13 cellular contexts compared by ENCODE assay signal in genomic region chr2:27638023-27638637, GRCh38. TPM values are rescaled to one million over a fixed set of nuclear protein-coding genes. Genes with fewer than 3 reads are reported as not detected.
A peak's percentile ranks its signal among the peaks of the same experiment; 100 is the strongest.
DNase-seq lines count a peak whose midpoint lies in the region; ATAC-seq and TF ChIP-seq lines count a peak whose summit lies in the region.
"Had no signal": no experiment of that assay in that cellular context is flagged by ENCODE, and none has a peak within 500 bp of the region (broad histone marks: within the 10 kb centered on the region; RNA-seq: fewer than 3 reads in every experiment).

No MANE protein-coding gene starts in this region.

- H3K9me2 ChIP-seq in GM23248 (ENCODE audit: insufficient read depth): no peaks in the 10 kb centered on the region

- H3F3A ChIP-seq in GM23248 (ENCODE audit: insufficient read depth): peaks cover 39% of the 10 kb centered on the region

- H3K4me2 ChIP-seq in GM23248 (ENCODE audit: unreplicated experiment): peak overlapping the region; percentile 71

- intact Hi-C loops in activated T-helper 2 cell treated with anti-CD3 and anti-CD28 coated beads, Interferon-gamma antibody, Interleukin-2, Interleukin-4, amounts not matched to agents 10 μg/mL and 5 μg/mL and 100 μg/mL, durations not matched to agents 14 hours and 24 hours and 36 hours (cut with micrococcal nuclease): loop anchor here (1.0 to 5.0 kb wide), 7 partner anchors 10 to 287 kb away; partner anchors contain the start of genes GTF3C2, NRBP1, SLC4A1AP and SUPT7L
- intact Hi-C loops in aorta (cut with DNase I): no loop called here

- peaks cover 38% of the 10 kb centered on the region for H3K4me1 Mint-ChIP-seq in activated T-helper 2 cell treated with anti-CD3 and anti-CD28 coated beads, Interferon-gamma antibody, Interleukin-2, Interleukin-4, amounts not matched to agents 10 μg/mL and 5 μg/mL and 100 μg/mL, durations not matched to agents 14 hours and 24 hours and 36 hours (ENCODE audit: low read depth)
- H3K4me1 Mint-ChIP-seq in immature natural killer cell: peaks cover 8 to 15% of the 10 kb centered on the region in 2 donors

- peak overlapping the region; percentile 97 for H3K27ac Mint-ChIP-seq in activated T-helper 2 cell treated with anti-CD3 and anti-CD28 coated beads, Interferon-gamma antibody, Interleukin-2, Interleukin-4, amounts not matched to agents 10 μg/mL and 5 μg/mL and 100 μg/mL, durations not matched to agents 14 hours and 24 hours and 36 hours
- peak overlapping the region; percentile 42 to 83 (median 66) for H3K27ac Mint-ChIP-seq in immature natural killer cell

- H3K27me3 Mint-ChIP-seq in activated T-helper 2 cell treated with anti-CD3 and anti-CD28 coated beads, Interferon-gamma antibody, Interleukin-2, Interleukin-4, amounts not matched to agents 10 μg/mL and 5 μg/mL and 100 μg/mL, durations not matched to agents 14 hours and 24 hours and 36 hours (ENCODE audit: low read depth): no peaks in the 10 kb centered on the region
- no peaks in the 10 kb centered on the region for H3K27me3 Mint-ChIP-seq in immature natural killer cell (ENCODE audit: low read depth in 3 of 3)

- H3K36me3 Mint-ChIP-seq in activated T-helper 2 cell treated with anti-CD3 and anti-CD28 coated beads, Interferon-gamma antibody, Interleukin-2, Interleukin-4, amounts not matched to agents 10 μg/mL and 5 μg/mL and 100 μg/mL, durations not matched to agents 14 hours and 24 hours and 36 hours (ENCODE audit: low read depth): peaks cover 76% of the 10 kb centered on the region
- peaks cover 42 to 62% (median 51%) of the 10 kb centered on the region in 3 donors for H3K36me3 Mint-ChIP-seq in immature natural killer cell

- CTCF ChIA-PET in AG04450 (lab: Charles Lee): interaction anchor here (1.3 kb wide), 1 partner anchor 45 kb away, joined by 4 read pairs; no protein-coding TSS in a partner anchor

- H3K79me2 ChIP-seq in GM23248 (ENCODE audit: insufficient read depth): no peaks in the 10 kb centered on the region

- peak overlapping the region; percentile 67 for H3K4me3 Mint-ChIP-seq in activated T-helper 2 cell treated with anti-CD3 and anti-CD28 coated beads, Interferon-gamma antibody, Interleukin-2, Interleukin-4, amounts not matched to agents 10 μg/mL and 5 μg/mL and 100 μg/mL, durations not matched to agents 14 hours and 24 hours and 36 hours (ENCODE audit: low read depth)
- peak overlapping the region in 2 of 5 donors; percentile 22 to 45 for H3K4me3 Mint-ChIP-seq in immature natural killer cell

- peaks cover 3% of the 10 kb centered on the region; the same call in 1 of the 2 replicates for H4K20me1 ChIP-seq in GM23248 (ENCODE audit: insufficient read depth)

- DNase-seq in AG04450 (ENCODE audit: low read depth, low spot score): peak; percentile 45
- peak; percentile 95 for DNase-seq in GM23248
- DNase-seq in activated T-helper 2 cell treated with anti-CD3 and anti-CD28 coated beads, Interferon-gamma antibody, Interleukin-2, Interleukin-4, amounts not matched to agents 10 μg/mL and 5 μg/mL and 100 μg/mL, durations not matched to agents 14 hours and 24 hours and 36 hours (ENCODE audit: low spot score): no peak
- peak in 2 of 3 donors; percentile 9 to 28 for DNase-seq in immature natural killer cell
- DNase-seq in aorta: no peak
- DNase-seq: foreskin melanocyte; left ventricle myocardium inferior; NCI-H69; stimulated activated CD4-positive, alpha-beta T cell treated with anti-CD3 and anti-CD28 coated beads, Interleukin-4, amount 100 ng/mL, for 1 hour; substantia nigra had no signal

- no peak for ATAC-seq in aorta (ENCODE audit: low FRiP score)
- ATAC-seq in HG03457 (IDR thresholded peaks at IDR 0.05; ENCODE audit: unreplicated experiment): no peak
- no peak for ATAC-seq in HG02759 (IDR thresholded peaks at IDR 0.05; ENCODE audit: unreplicated experiment)
- no peak for ATAC-seq in HG03045 (IDR thresholded peaks at IDR 0.05; ENCODE audit: unreplicated experiment)

- H3K9ac ChIP-seq in GM23248: peak overlapping the region; percentile 16

- H3K36me3 ChIP-seq in GM23248 (ENCODE audit: low read depth) (peaks cover 42% of the 10 kb centered on the region), aorta (ENCODE audit: control insufficient read depth in 1 of 2, insufficient read depth in 2 of 2, low read length in 1 of 2) (peaks cover 6 to 8% of the 10 kb centered on the region in 2 donors)

- H2AFZ ChIP-seq in GM23248: no peak overlapping the region

- WGBS in GM23248 (ENCODE audit: low coverage in 1 of 2, low lambda C conversion rate in 2 of 2, missing lambda C conversion rate in 2 of 2), 2 experiments: 8 to 10% methylated on average over 3 of the region's 3 CpGs
- WGBS in aorta, 2 donors: 89 to 90% methylated on average over 3 of the region's 3 CpGs

- no peaks in the 10 kb centered on the region for H3K9me3 ChIP-seq in AG04450 (ENCODE audit: control insufficient read depth, insufficient read depth, low read length)
- no peaks in the 10 kb centered on the region for H3K9me3 ChIP-seq in GM23248 (ENCODE audit: low read depth)
- no peaks in the 10 kb centered on the region for H3K9me3 ChIP-seq in aorta (ENCODE audit: control insufficient read depth, low read length)
- H3K9me3 ChIP-seq: left ventricle myocardium inferior had no signal

- in situ Hi-C loops in GM23248 (cut with MboI): no loop called here

- no peaks in the 10 kb centered on the region for H3K9me3 Mint-ChIP-seq in activated T-helper 2 cell treated with anti-CD3 and anti-CD28 coated beads, Interferon-gamma antibody, Interleukin-2, Interleukin-4, amounts not matched to agents 10 μg/mL and 5 μg/mL and 100 μg/mL, durations not matched to agents 14 hours and 24 hours and 36 hours
- no peaks in the 10 kb centered on the region for H3K9me3 Mint-ChIP-seq in immature natural killer cell

- POLR2A ChIA-PET in AG04450 (lab: Yijun Ruan, JAX): no interaction called here

- H3K27ac ChIP-seq in AG04450 (ENCODE audit: low read depth, low read length): no peak overlapping the region
- peak overlapping the region; percentile 82 for H3K27ac ChIP-seq in GM23248
- no peak overlapping the region for H3K27ac ChIP-seq in aorta (ENCODE audit: low read depth in 1 of 2, low read length in 2 of 2)
- H3K27ac ChIP-seq: left ventricle myocardium inferior had no signal

- H3K4me1 ChIP-seq in GM23248 (ENCODE audit: insufficient read depth) (peaks cover 20% of the 10 kb centered on the region), aorta (ENCODE audit: control insufficient read depth in 1 of 2, insufficient read depth in 2 of 2, low read length in 2 of 2) (no peaks in the 10 kb centered on the region)
- H3K4me1 ChIP-seq: left ventricle myocardium inferior had no signal

- TF ChIP-seq CTCF in AG04450 (IDR thresholded peaks at IDR 0.05; ENCODE audit: low read depth, low read length): no peak

- H3K27me3 ChIP-seq in AG04450 (ENCODE audit: control insufficient read depth, insufficient read depth, low read length) (no peaks in the 10 kb centered on the region), GM23248 (replicated peaks; ENCODE audit: insufficient read depth) (no peaks in the 10 kb centered on the region), aorta (ENCODE audit: control insufficient read depth in 1 of 2, insufficient read depth in 2 of 2, low read length in 1 of 2) (no peaks in the 10 kb centered on the region)

- H3K4me3 ChIP-seq in AG04450 (ENCODE audit: low read depth, low read length): no peak overlapping the region
- H3K4me3 ChIP-seq in GM23248: peak overlapping the region; percentile 17; the same call in 1 of the 2 replicates
- no peak overlapping the region for H3K4me3 ChIP-seq in aorta (ENCODE audit: low read length in 2 of 2)
- H3K4me3 ChIP-seq: left ventricle myocardium inferior had no signal

RNA-seq across cellular contexts. Expression of gene GPN1, which starts 9.3 kb away (rescaled TPM):
- polyA plus RNA-seq in AG04450 (2011; rRNA removed) (63.9 and 73.6 TPM in 2 replicates), GM23248 (2016; fragmentation: Nextera tagmentation; extraction: Ambion mirVana) (41.4 and 42.4 TPM in 2 replicates), immature natural killer cell (100 to 1,000 TPM in 1 of 3 donors, 10 to 100 TPM in 2; 89.9 to 125 (median 92.1) TPM), aorta (10 to 100 TPM; 20.5 to 24.8 TPM)
- 31.5 and 46.1 TPM in 2 replicates for polyA minus RNA-seq in AG04450 (2011; rRNA and poly(A)+ RNA removed)
- 24.7 and 25.1 TPM in 2 replicates for total RNA-seq in GM23248 (2014; rRNA removed; shearing (Covaris generic))
- 54.3 and 55.9 TPM in 2 replicates for total RNA-seq in activated T-helper 2 cell treated with anti-CD3 and anti-CD28 coated beads, Interferon-gamma antibody, Interleukin-2, Interleukin-4, amounts not matched to agents 10 μg/mL and 5 μg/mL and 100 μg/mL, durations not matched to agents 14 hours and 24 hours and 36 hours
- total RNA-seq in aorta: 10 to 100 TPM; 16.4 to 21.9 TPM

RNA-seq across cellular contexts. Expression of gene CCDC121, which starts 9.3 kb away (rescaled TPM):
- polyA plus RNA-seq in AG04450 (2011; rRNA removed) (1.7 and 1.8 TPM in 2 replicates), GM23248 (2016; fragmentation: Nextera tagmentation; extraction: Ambion mirVana) (0.50 and 0.87 TPM in 2 replicates), immature natural killer cell (1 to 10 TPM in 2 of 3 donors, not detected in 1; 1.1 to 2.9 TPM), aorta (1 to 10 TPM; 2.4 to 4.5 TPM)
- polyA minus RNA-seq in AG04450 (2011; rRNA and poly(A)+ RNA removed): 1.1 and 1.2 TPM in 2 replicates
- total RNA-seq in GM23248 (2014; rRNA removed; shearing (Covaris generic)): 1.6 and 3.4 TPM in 2 replicates
- total RNA-seq in activated T-helper 2 cell treated with anti-CD3 and anti-CD28 coated beads, Interferon-gamma antibody, Interleukin-2, Interleukin-4, amounts not matched to agents 10 μg/mL and 5 μg/mL and 100 μg/mL, durations not matched to agents 14 hours and 24 hours and 36 hours: 0.57 and 0.73 TPM in 2 replicates
- 1 to 10 TPM; 2.2 to 3.6 TPM for total RNA-seq in aorta

RNA-seq across cellular contexts. Expression of gene SUPT7L, which starts 25.3 kb away (rescaled TPM):
- polyA plus RNA-seq in AG04450 (2011; rRNA removed) (43.9 and 46.7 TPM in 2 replicates), GM23248 (2016; fragmentation: Nextera tagmentation; extraction: Ambion mirVana) (22.0 and 23.3 TPM in 2 replicates), immature natural killer cell (10 to 100 TPM; 16.1 to 26.5 (median 17.6) TPM), aorta (10 to 100 TPM in 1 of 2 donors, 1 to 10 TPM in 1; 9.4 to 45.5 TPM)
- polyA minus RNA-seq in AG04450 (2011; rRNA and poly(A)+ RNA removed): 35.2 and 41.2 TPM in 2 replicates
- 24.6 and 25.3 TPM in 2 replicates for total RNA-seq in GM23248 (2014; rRNA removed; shearing (Covaris generic))
- total RNA-seq in activated T-helper 2 cell treated with anti-CD3 and anti-CD28 coated beads, Interferon-gamma antibody, Interleukin-2, Interleukin-4, amounts not matched to agents 10 μg/mL and 5 μg/mL and 100 μg/mL, durations not matched to agents 14 hours and 24 hours and 36 hours: 32.5 and 37.0 TPM in 2 replicates
- 10 to 100 TPM; 25.2 to 32.1 TPM for total RNA-seq in aorta

RNA-seq across cellular contexts. Expression of gene SLC4A1AP, which starts 25.6 kb away (rescaled TPM):
- polyA plus RNA-seq in AG04450 (2011; rRNA removed) (12.5 and 15.5 TPM in 2 replicates), GM23248 (2016; fragmentation: Nextera tagmentation; extraction: Ambion mirVana) (22.4 and 24.4 TPM in 2 replicates), immature natural killer cell (10 to 100 TPM; 23.9 to 29.6 (median 27.6) TPM), aorta (10 to 100 TPM; 10.3 to 16.1 TPM)
- polyA minus RNA-seq in AG04450 (2011; rRNA and poly(A)+ RNA removed): 5.3 and 8.9 TPM in 2 replicates
- total RNA-seq in GM23248 (2014; rRNA removed; shearing (Covaris generic)): 21.0 and 23.9 TPM in 2 replicates
- total RNA-seq in activated T-helper 2 cell treated with anti-CD3 and anti-CD28 coated beads, Interferon-gamma antibody, Interleukin-2, Interleukin-4, amounts not matched to agents 10 μg/mL and 5 μg/mL and 100 μg/mL, durations not matched to agents 14 hours and 24 hours and 36 hours: 26.7 and 27.8 TPM in 2 replicates
- 10 to 100 TPM; 17.8 to 19.7 TPM for total RNA-seq in aorta

RNA-seq across cellular contexts. Expression of gene ZNF512, which starts 55.3 kb away (rescaled TPM):
- polyA plus RNA-seq in AG04450 (2011; rRNA removed) (51.4 and 63.7 TPM in 2 replicates), GM23248 (2016; fragmentation: Nextera tagmentation; extraction: Ambion mirVana) (13.7 and 16.7 TPM in 2 replicates), immature natural killer cell (10 to 100 TPM; 17.4 to 23.4 (median 23.3) TPM), aorta (10 to 100 TPM; 12.1 to 21.2 TPM)
- 30.2 and 44.1 TPM in 2 replicates for polyA minus RNA-seq in AG04450 (2011; rRNA and poly(A)+ RNA removed)
- 13.3 and 16.1 TPM in 2 replicates for total RNA-seq in GM23248 (2014; rRNA removed; shearing (Covaris generic))
- total RNA-seq in activated T-helper 2 cell treated with anti-CD3 and anti-CD28 coated beads, Interferon-gamma antibody, Interleukin-2, Interleukin-4, amounts not matched to agents 10 μg/mL and 5 μg/mL and 100 μg/mL, durations not matched to agents 14 hours and 24 hours and 36 hours: 23.9 and 25.1 TPM in 2 replicates
- total RNA-seq in aorta: 10 to 100 TPM; 29.5 to 41.7 TPM

Comparison
In these comparisons a context has a peak if more than half of its experiments do, and no peak if none do; other contexts are left out.
1. DNase-seq: peak in AG04450 (single experiment), GM23248 (single experiment) and immature natural killer cell (2 of 3); none in activated T-helper 2 cell treated with anti-CD3 and anti-CD28 coated beads, Interferon-gamma antibody, Interleukin-2, Interleukin-4, amounts not matched to agents 10 μg/mL and 5 μg/mL and 100 μg/mL, durations not matched to agents 14 hours and 24 hours and 36 hours (single experiment) and aorta (0 of 2).